10 cellular contexts compared by ENCODE assay signal in genomic region chr9:131738293-131738692, GRCh38. TPM values are rescaled to one million over a fixed set of nuclear protein-coding genes. Genes with fewer than 3 reads are reported as not detected.
DNase-seq lines count a peak whose midpoint lies in the region; ATAC-seq, FAIRE-seq and TF ChIP-seq lines count a peak whose summit lies in the region.
"Had no signal": no experiment of that assay in that cellular context is flagged by ENCODE, and none has a peak within 500 bp of the region (broad histone marks: within the 10 kb centered on the region; RNA-seq: fewer than 3 reads in every experiment).

No MANE protein-coding gene starts in this region.

- TF ChIP-seq CTCF in gastroesophageal sphincter (IDR thresholded peaks at IDR 0.05) (no peak), omental fat pad (IDR thresholded peaks at IDR 0.05) (no peak)

- H3K4me3 Mint-ChIP-seq in T-helper 17 cell, result peak overlapping the region; percentile 95

- H3K4me1 ChIP-seq in gastroesophageal sphincter (peaks cover 7 to 58% (median 37%) of the 10 kb centered on the region in 3 donors), skeletal muscle tissue (ENCODE audit: control insufficient read depth in 3 of 3, insufficient read depth in 3 of 3, low read length in 3 of 3) (peaks cover 51 to 60% (median 55%) of the 10 kb centered on the region in 3 donors)

- H3K36me3 Mint-ChIP-seq in T-helper 17 cell (ENCODE audit: low read depth), result peaks cover 2% of the 10 kb centered on the region

- DNase-seq in H7 (no peak), T-helper 17 cell (no peak), iPS-NIHi7 (ENCODE audit: extremely low spot score) (no peak), omental fat pad (ENCODE audit: low spot score) (no peak), urothelium cell line (ENCODE audit: low spot score) (no peak)
- DNase-seq: amniotic stem cell had no signal

- H3K27ac ChIP-seq in gastroesophageal sphincter (peak overlapping the region in 3 of 4 donors; percentile 91 to 98 (median 92)), skeletal muscle tissue (ENCODE audit: low read depth, low read length) (peak overlapping the region; percentile 3)

- no peaks in the 10 kb centered on the region; the same call in 1 of the 2 replicates for H3K36me3 ChIP-seq in H7 (replicated peaks; ENCODE audit: control insufficient read depth, insufficient read depth, low read length)
- H3K36me3 ChIP-seq in gastroesophageal sphincter, result no peaks in the 10 kb centered on the region
- no peaks in the 10 kb centered on the region for H3K36me3 ChIP-seq in skeletal muscle tissue (ENCODE audit: control insufficient read depth in 3 of 3, insufficient read depth in 3 of 3, low read length in 3 of 3)

- H3K27me3 Mint-ChIP-seq in T-helper 17 cell, result no peaks in the 10 kb centered on the region

- H3K4me3 ChIP-seq in H7 (ENCODE audit: insufficient read depth, low read depth, low read length) (peak overlapping the region; percentile 63; the same call in 1 of the 2 replicates), gastroesophageal sphincter (peak overlapping the region; percentile 34 to 72), skeletal muscle tissue (ENCODE audit: low read length in 3 of 3) (peak overlapping the region; percentile 83 to 87 (median 83))

- H3K9ac ChIP-seq in skeletal muscle tissue (ENCODE audit: low read depth in 1 of 3, low read length in 3 of 3), result peak overlapping the region; percentile 87 to 89 (median 88)

- peak overlapping the region; percentile 100 for H3K27ac Mint-ChIP-seq in T-helper 17 cell

- TF ChIP-seq EP300 in gastroesophageal sphincter (IDR thresholded peaks at IDR 0.05), result no peak

- H3K27me3 ChIP-seq in H7 (ENCODE audit: control insufficient read depth, insufficient read depth, low read length) (no peaks in the 10 kb centered on the region), gastroesophageal sphincter (no peaks in the 10 kb centered on the region), skeletal muscle tissue (ENCODE audit: control insufficient read depth in 3 of 3, insufficient read depth in 3 of 3, low read length in 3 of 3) (no peaks in the 10 kb centered on the region)

- no peak for ATAC-seq in T-helper 17 cell
- no peak for ATAC-seq in gastroesophageal sphincter
- ATAC-seq in GM21390 (IDR thresholded peaks at IDR 0.05; ENCODE audit: unreplicated experiment), result no peak
- no peak for ATAC-seq in omental fat pad (ENCODE audit: low FRiP score)

- 56 to 64% methylated on average over 2 to 5 of the region's 6 CpGs for WGBS in gastroesophageal sphincter (ENCODE audit: low coverage in 1 of 2), 2 donors

- H3K9me3 ChIP-seq in T-helper 17 cell (ENCODE audit: control insufficient read depth, low read length, poor library complexity, severe bottlenecking) (no peaks in the 10 kb centered on the region), gastroesophageal sphincter (no peaks in the 10 kb centered on the region), skeletal muscle tissue (ENCODE audit: control insufficient read depth in 3 of 3, low read length in 3 of 3) (no peaks in the 10 kb centered on the region)

- peaks cover 50% of the 10 kb centered on the region for H3K4me1 Mint-ChIP-seq in T-helper 17 cell

- FAIRE-seq in urothelium cell line (lab: Jason Lieb, UNC), result no peak
- FAIRE-seq: small intestine had no signal

- no peak for TF ChIP-seq POLR2A in gastroesophageal sphincter (IDR thresholded peaks at IDR 0.05)

RNA-seq across cellular contexts. Expression of gene RAPGEF1, which starts 1.6 kb away (rescaled TPM):
- total RNA-seq in H7 (2014; rRNA removed; shearing (Covaris generic)), result 47.1 and 49.6 TPM in 2 replicates
- total RNA-seq in T-helper 17 cell (100 to 1,000 TPM; 176 to 209 TPM), gastroesophageal sphincter (100 to 1,000 TPM in 1 of 4 donors, 10 to 100 TPM in 3; 47.5 to 162 (median 77.6) TPM), skeletal muscle tissue (19.8 TPM), omental fat pad (10 to 100 TPM; 37.5 to 89.0 (median 62.8) TPM)
